ENCODE assay signal across 8 cellular contexts in genomic region chr2:219244789-219245147, GRCh38. TPM values are rescaled to one million over a fixed set of nuclear protein-coding genes. Genes with fewer than 3 reads are reported as not detected.
DNase-seq lines count a peak whose midpoint lies in the region; ATAC-seq and TF ChIP-seq lines count a peak whose summit lies in the region.

No MANE protein-coding gene starts in this region.

- H3K4me1 ChIP-seq in gastrocnemius medialis = peaks cover 38 to 41% of the 10 kb centered on the region in 2 donors

- DNase-seq in GM12865 (ENCODE audit: low read depth) (no peak), T-cell (no peak), fibroblast of the aortic adventitia (ENCODE audit: low read depth) (no peak), gastrocnemius medialis (no peak), NCI-H146 (lab: John Stamatoyannopoulos, UW) (no peak), KBM-7 (no peak), A172 (ENCODE audit: low spot score) (no peak)

- intact Hi-C loops in gastrocnemius medialis (cut with DNase I; ENCODE audit: low total_unique reads) = loop anchor here (1.0 to 5.0 kb wide), 3 partner anchors 15 to 353 kb away; partner anchors contain the start of genes ANKZF1, ATG9A, CNPPD1 and STK11IP

- peak overlapping the region; percentile 82 for H3K4me3 ChIP-seq in GM12865 (ENCODE audit: low read depth, low read length)
- H3K4me3 ChIP-seq in fibroblast of the aortic adventitia (ENCODE audit: low read depth, low read length) = peak overlapping the region; percentile 98
- H3K4me3 ChIP-seq in gastrocnemius medialis = peak overlapping the region; percentile 65 to 98 (median 82)

- no peaks in the 10 kb centered on the region for H3K27me3 Mint-ChIP-seq in T-cell

- POLR2A ChIA-PET in T-cell (lab: Charles Lee) = interaction anchor here (0.6 to 2.5 kb wide), 7 partner anchors 9 to 71 kb away, joined by 3 to 32 read pairs (median 5); partner anchors contain the start of genes ANKZF1 (in 2 of the 2), TUBA4A (in 2 of the 2), ATG9A (in 1 of the 2) and TUBA4B (in 1 of the 2)

- peak overlapping the region; percentile 98 to 99 for H3K27ac Mint-ChIP-seq in T-cell

- no peak for TF ChIP-seq POLR2A in gastrocnemius medialis (IDR thresholded peaks at IDR 0.05)

- ATAC-seq in T-cell (replicated peaks in 1 of 4) (no peak), gastrocnemius medialis (no peak), GM18858 (IDR thresholded peaks at IDR 0.05; ENCODE audit: unreplicated experiment) (no peak)

- TF ChIP-seq CTCF in GM12865 (IDR thresholded peaks at IDR 0.05; ENCODE audit: insufficient read depth, low read depth, low read length, missing control alignments) (no peak), fibroblast of the aortic adventitia (IDR thresholded peaks at IDR 0.05; ENCODE audit: insufficient read depth, low read length) (no peak), gastrocnemius medialis (IDR thresholded peaks at IDR 0.05 in 4 of 5, conservative IDR thresholded peaks at IDR 0.05 in 1 of 5) (no peak)

- H3K4me1 Mint-ChIP-seq in T-cell = peaks cover 50 to 60% (median 53%) of the 10 kb centered on the region in 3 donors

- no peaks in the 10 kb centered on the region for H3K9me3 Mint-ChIP-seq in T-cell

- H3K27ac ChIP-seq in gastrocnemius medialis = peak overlapping the region; percentile 83 to 99 (median 96)

- no peaks in the 10 kb centered on the region for H3K9me3 ChIP-seq in gastrocnemius medialis

- CTCF ChIA-PET in T-cell (lab: Charles Lee) = interaction anchor here in 1 of 2 donors (1.0 to 2.3 kb wide), 7 partner anchors 10 to 90 kb away, joined by 3 to 14 read pairs (median 7); partner anchors contain the start of genes ANKZF1 and ATG9A

- peak overlapping the region; percentile 75 to 92 (median 87) for H3K4me3 Mint-ChIP-seq in T-cell

- in situ Hi-C loops in gastrocnemius medialis (cut with MboI; ENCODE audit: low sequenced_read_pairs in 4 of 4) = no loop called here
- in situ Hi-C loops in KBM-7 (cut with MboI; ENCODE audit: low pct_unique_long_range_greater_than_20kb, low sequenced_read_pairs) = no loop called here

- H3K27me3 ChIP-seq in gastrocnemius medialis = no peaks in the 10 kb centered on the region

- H3K36me3 Mint-ChIP-seq in T-cell = peaks cover 17% of the 10 kb centered on the region

- peaks cover 0 to 14% of the 10 kb centered on the region in 2 donors for H3K36me3 ChIP-seq in gastrocnemius medialis

RNA-seq across cellular contexts. Expression of gene GLB1L, which starts 0.5 kb away (rescaled TPM):
- total RNA-seq in T-cell = 1 to 10 TPM; 1.1 to 3.0 (median 1.8) TPM
- 10.5 and 15.9 TPM in 2 replicates for total RNA-seq in fibroblast of the aortic adventitia (ENCODE audit: low replicate concordance)
- total RNA-seq in gastrocnemius medialis = 1 to 10 TPM; 1.0 to 3.6 (median 1.3) TPM
- 9.6 and 12.1 TPM in 2 replicates for total RNA-seq in A172 (2014; rRNA removed; shearing (Covaris generic))

RNA-seq across cellular contexts. Expression of gene STK16, which starts 0.5 kb away (rescaled TPM):
- 10 to 100 TPM; 19.3 to 26.6 (median 21.3) TPM for total RNA-seq in T-cell
- 16.7 and 40.2 TPM in 2 replicates for total RNA-seq in fibroblast of the aortic adventitia (ENCODE audit: low replicate concordance)
- 10 to 100 TPM in 3 of 4 donors, 1 to 10 TPM in 1; 4.4 to 19.3 (median 14.2) TPM for total RNA-seq in gastrocnemius medialis
- 16.3 and 23.1 TPM in 2 replicates for total RNA-seq in A172 (2014; rRNA removed; shearing (Covaris generic))

RNA-seq across cellular contexts. Expression of gene TUBA4B, which starts 8.3 kb away (rescaled TPM):
- not detected for total RNA-seq in T-cell
- not detected in 2 replicates for total RNA-seq in fibroblast of the aortic adventitia (ENCODE audit: low replicate concordance)
- not detected for total RNA-seq in gastrocnemius medialis
- total RNA-seq in A172 (2014; rRNA removed; shearing (Covaris generic)) = not detected in 2 replicates

RNA-seq across cellular contexts. Expression of gene TUBA4A, which starts 8.9 kb away (rescaled TPM):
- total RNA-seq in T-cell = 100 to 1,000 TPM; 108 to 196 (median 121) TPM
- 9.7 and 25.6 TPM in 2 replicates for total RNA-seq in fibroblast of the aortic adventitia (ENCODE audit: low replicate concordance)
- 100 to 1,000 TPM; 351 to 797 (median 386) TPM for total RNA-seq in gastrocnemius medialis
- 106 and 115 TPM in 2 replicates for total RNA-seq in A172 (2014; rRNA removed; shearing (Covaris generic))

RNA-seq across cellular contexts. Expression of gene ANKZF1, which starts 15.2 kb away (rescaled TPM):
- 100 to 1,000 TPM; 119 to 220 (median 194) TPM for total RNA-seq in T-cell
- 23.7 and 64.5 TPM in 2 replicates for total RNA-seq in fibroblast of the aortic adventitia (ENCODE audit: low replicate concordance)
- 10 to 100 TPM; 13.0 to 23.0 (median 19.1) TPM for total RNA-seq in gastrocnemius medialis
- 23.6 and 24.7 TPM in 2 replicates for total RNA-seq in A172 (2014; rRNA removed; shearing (Covaris generic))
